9 cellular contexts compared by ENCODE assay signal in genomic region chr20:841568-842546, GRCh38. TPM values are rescaled to one million over a fixed set of nuclear protein-coding genes. Genes with fewer than 3 reads are reported as not detected.
DNase-seq lines count a peak whose midpoint lies in the region; ATAC-seq and TF ChIP-seq lines count a peak whose summit lies in the region.
"Had no signal": no experiment of that assay in that cellular context is flagged by ENCODE, and none has a peak within 500 bp of the region (broad histone marks: within the 10 kb centered on the region; RNA-seq: fewer than 3 reads in every experiment).

No MANE protein-coding gene starts in this region.

- in situ Hi-C loops in Panc1 (cut with HindIII; ENCODE audit: low pct_unique_long_range_greater_than_20kb, low sequenced_read_pairs) = no loop called here
- in situ Hi-C loops in G401 (cut with HindIII; ENCODE audit: low sequenced_read_pairs) = no loop called here

- TF ChIP-seq POLR2A in prostate gland (IDR thresholded peaks at IDR 0.05) = peak; percentile 63

- 24% methylated on average over 62 of the region's 62 CpGs for WGBS in prostate gland

- ATAC-seq in Panc1 (no peak), GM19397 (IDR thresholded peaks at IDR 0.05; ENCODE audit: unreplicated experiment) (no peak)

- CTCF ChIA-PET in Panc1 (lab: Charles Lee) = interaction anchor here (0.6 kb wide), 1 partner anchor 24 kb away, joined by 6 read pairs; no protein-coding TSS in a partner anchor

- H3K9me3 ChIP-seq in Panc1 (ENCODE audit: control insufficient read depth, insufficient read depth, low read depth, low read length) (no peaks in the 10 kb centered on the region), prostate gland (no peaks in the 10 kb centered on the region)

- H3K27me3 ChIP-seq in Panc1 (ENCODE audit: control insufficient read depth, insufficient read depth, low read length) (no peaks in the 10 kb centered on the region), prostate gland (replicated peaks; ENCODE audit: insufficient read depth) (no peaks in the 10 kb centered on the region)

- H3K4me3 ChIP-seq in GM12864 (ENCODE audit: low read depth, low read length) (peak overlapping the region; percentile 48), Panc1 (ENCODE audit: low read depth in 2 of 2, low read length in 2 of 2) (peak overlapping the region; percentile 50), fibroblast of mammary gland (ENCODE audit: control insufficient read depth, low read depth, low read length) (peak overlapping the region; percentile 26), prostate gland (peak overlapping the region; percentile 49 to 63)

- H3K27ac ChIP-seq in Panc1 (ENCODE audit: low read length) (0 out of 2 replicates have a peak overlapping the region, but pooled peaks have one; percentile 23), prostate gland (peak overlapping the region; percentile 87 to 92)

- H3K36me3 ChIP-seq in Panc1 (ENCODE audit: control insufficient read depth, insufficient read depth, low read length) (peaks cover 3% of the 10 kb centered on the region; the same call in 1 of the 2 replicates), prostate gland (no peaks in the 10 kb centered on the region)

- POLR2A ChIA-PET in Panc1 (lab: Charles Lee) = no interaction called here

- BruUV-seq in Panc1 (replicated peaks; lab: Mats Ljungman, UMichigan) = no TSS peak

- H3K4me1 ChIP-seq in Panc1 (ENCODE audit: control insufficient read depth, insufficient read depth, low read length) = peaks cover 8% of the 10 kb centered on the region
- peaks cover 17% of the 10 kb centered on the region for H3K4me1 ChIP-seq in prostate gland (replicated peaks)

- no peak for TF ChIP-seq CTCF in GM12864 (IDR thresholded peaks at IDR 0.05; ENCODE audit: low read depth, low read length, missing control alignments)
- no peak for TF ChIP-seq CTCF in Panc1 (IDR thresholded peaks at IDR 0.05)
- TF ChIP-seq CTCF in fibroblast of mammary gland (conservative IDR thresholded peaks at IDR 0.05; ENCODE audit: control insufficient read depth, insufficient read depth, low read depth, low read length) = no peak
- no peak for TF ChIP-seq CTCF in prostate gland (IDR thresholded peaks at IDR 0.05)

- intact Hi-C loops in Panc1 (cut with micrococcal nuclease; ENCODE audit: unreplicated experiment) = no loop called here
- intact Hi-C loops in prostate gland (cut with DNase I) = loop anchor here (10.0 kb wide), 1 partner anchor 187 kb away; the partner anchor contains the start of gene SRXN1

- DNase-seq in GM12864 (ENCODE audit: low read depth) (no peak), Panc1 (ENCODE audit: low read depth, low spot score) (no peak), fibroblast of mammary gland (ENCODE audit: low read depth) (no peak), prostate gland (ENCODE audit: low spot score) (peak; percentile 90), DMS153 (lab: John Stamatoyannopoulos, UW) (no peak), SHP77 (lab: John Stamatoyannopoulos, UW) (no peak), G401 (ENCODE audit: low spot score) (no peak)
- DNase-seq: HFFc6 had no signal

RNA-seq across cellular contexts. Expression of gene FAM110A, which starts 8.3 kb away (rescaled TPM):
- total RNA-seq in Panc1 (2021; ENCODE audit: unreplicated experiment) = 7.8 TPM
- 7.6 TPM for polyA plus RNA-seq in Panc1 (2012; ENCODE audit: insufficient read length)
- total RNA-seq in prostate gland = 10 to 100 TPM; 15.5 to 33.0 TPM
- 8.1 and 9.5 TPM in 2 replicates for total RNA-seq in G401 (2014; rRNA removed; shearing (Covaris generic))
